15 cellular contexts compared by ENCODE assay signal in genomic region chr4:36088542-36088941, GRCh38.
DNase-seq lines count a peak whose midpoint lies in the region; ATAC-seq and TF ChIP-seq lines count a peak whose summit lies in the region.
"Had no signal": no experiment of that assay in that cellular context is flagged by ENCODE, and none has a peak within 500 bp of the region (broad histone marks: within the 10 kb centered on the region; RNA-seq: fewer than 3 reads in every experiment).

No MANE protein-coding gene starts in this region.

- intact Hi-C loops in colonic mucosa (cut with DNase I): no loop called here
- intact Hi-C loops in activated T-helper 2 cell treated with anti-CD3 and anti-CD28 coated beads, Interferon-gamma antibody, Interleukin-2, Interleukin-4, amounts not matched to agents 10 μg/mL and 5 μg/mL and 100 μg/mL, durations not matched to agents 14 hours and 24 hours and 36 hours (cut with micrococcal nuclease): no loop called here

- H3K27me3 Mint-ChIP-seq in activated T-helper 2 cell treated with anti-CD3 and anti-CD28 coated beads, Interferon-gamma antibody, Interleukin-2, Interleukin-4, amounts not matched to agents 10 μg/mL and 5 μg/mL and 100 μg/mL, durations not matched to agents 14 hours and 24 hours and 36 hours (ENCODE audit: low read depth): no peaks in the 10 kb centered on the region
- H3K27me3 Mint-ChIP-seq in stimulated activated memory B cell treated with anti-CD40 and anti-IgM and Interleukin-4, amounts not matched to agents 10 μg/mL and 1 μg/mL and 100 μg/mL, for 72 hours: no peaks in the 10 kb centered on the region
- H3K27me3 Mint-ChIP-seq: activated naive CD8-positive, alpha-beta T cell; progenitor cell of endocrine pancreas had no signal

- H3K9me3 Mint-ChIP-seq in activated T-helper 2 cell treated with anti-CD3 and anti-CD28 coated beads, Interferon-gamma antibody, Interleukin-2, Interleukin-4, amounts not matched to agents 10 μg/mL and 5 μg/mL and 100 μg/mL, durations not matched to agents 14 hours and 24 hours and 36 hours: no peaks in the 10 kb centered on the region
- H3K9me3 Mint-ChIP-seq in stimulated activated memory B cell treated with anti-CD40 and anti-IgM and Interleukin-4, amounts not matched to agents 10 μg/mL and 1 μg/mL and 100 μg/mL, for 72 hours: no peaks in the 10 kb centered on the region

- H3K4me1 ChIP-seq in SJCRH30 (no peaks in the 10 kb centered on the region), colonic mucosa (no peaks in the 10 kb centered on the region)

- H3K27ac ChIP-seq in SJCRH30 (no peak overlapping the region), temporal lobe (ENCODE audit: low read depth, low read length) (peak overlapping the region; percentile 80), colonic mucosa (no peak overlapping the region)

- H3K4me3 Mint-ChIP-seq in activated T-helper 2 cell treated with anti-CD3 and anti-CD28 coated beads, Interferon-gamma antibody, Interleukin-2, Interleukin-4, amounts not matched to agents 10 μg/mL and 5 μg/mL and 100 μg/mL, durations not matched to agents 14 hours and 24 hours and 36 hours (ENCODE audit: low read depth): no peak overlapping the region
- no peak overlapping the region for H3K4me3 Mint-ChIP-seq in stimulated activated memory B cell treated with anti-CD40 and anti-IgM and Interleukin-4, amounts not matched to agents 10 μg/mL and 1 μg/mL and 100 μg/mL, for 72 hours
- H3K4me3 Mint-ChIP-seq: activated naive CD8-positive, alpha-beta T cell had no signal

- H3K36me3 ChIP-seq in SJCRH30: no peaks in the 10 kb centered on the region
- H3K36me3 ChIP-seq in kidney epithelial cell (ENCODE audit: control insufficient read depth, insufficient read depth, low read length): no peaks in the 10 kb centered on the region
- H3K36me3 ChIP-seq in colonic mucosa: no peaks in the 10 kb centered on the region

- peak; percentile 8 for DNase-seq in NCI-H510A treated with DMSO at 0.1 percent for 48 hours (lab: John Stamatoyannopoulos, UW)
- no peak for DNase-seq in NCI-H510A (lab: John Stamatoyannopoulos, UW)
- peak; percentile 4 to 22 for DNase-seq in SJCRH30
- peak; percentile 43 for DNase-seq in kidney epithelial cell (ENCODE audit: low read depth)
- no peak for DNase-seq in colonic mucosa
- no peak for DNase-seq in activated T-helper 2 cell treated with anti-CD3 and anti-CD28 coated beads, Interferon-gamma antibody, Interleukin-2, Interleukin-4, amounts not matched to agents 10 μg/mL and 5 μg/mL and 100 μg/mL, durations not matched to agents 14 hours and 24 hours and 36 hours (ENCODE audit: low spot score)
- DNase-seq: DMS79, NCI-H2029, trophoblast cell had no signal

- H3K9ac ChIP-seq in colonic mucosa (ENCODE audit: low read depth in 2 of 2, low read length in 2 of 2): no peak overlapping the region

- H3K27ac Mint-ChIP-seq in activated T-helper 2 cell treated with anti-CD3 and anti-CD28 coated beads, Interferon-gamma antibody, Interleukin-2, Interleukin-4, amounts not matched to agents 10 μg/mL and 5 μg/mL and 100 μg/mL, durations not matched to agents 14 hours and 24 hours and 36 hours: no peak overlapping the region
- no peak overlapping the region for H3K27ac Mint-ChIP-seq in stimulated activated memory B cell treated with anti-CD40 and anti-IgM and Interleukin-4, amounts not matched to agents 10 μg/mL and 1 μg/mL and 100 μg/mL, for 72 hours
- H3K27ac Mint-ChIP-seq: activated naive CD8-positive, alpha-beta T cell; progenitor cell of endocrine pancreas had no signal

- H3K27me3 ChIP-seq in SJCRH30 (no peaks in the 10 kb centered on the region), kidney epithelial cell (ENCODE audit: control insufficient read depth, insufficient read depth, low read length) (no peaks in the 10 kb centered on the region), colonic mucosa (no peaks in the 10 kb centered on the region)

- no peak for ATAC-seq in stimulated activated memory B cell treated with anti-CD40 and anti-IgM and Interleukin-4, amounts not matched to agents 10 μg/mL and 1 μg/mL and 100 μg/mL, for 72 hours
- ATAC-seq: activated CD4-positive, CD25-positive, alpha-beta regulatory T cell treated with anti-CD3 and anti-CD28 coated beads, Interleukin-2, amount 50 U/mL, for 24 hours; K562 had no signal

- no peak for TF ChIP-seq CTCF in kidney epithelial cell (IDR thresholded peaks at IDR 0.05; ENCODE audit: insufficient read depth, low read length, poor library complexity, severe bottlenecking)
- no peak for TF ChIP-seq CTCF in colonic mucosa (IDR thresholded peaks at IDR 0.05)

- H3K36me3 Mint-ChIP-seq in activated T-helper 2 cell treated with anti-CD3 and anti-CD28 coated beads, Interferon-gamma antibody, Interleukin-2, Interleukin-4, amounts not matched to agents 10 μg/mL and 5 μg/mL and 100 μg/mL, durations not matched to agents 14 hours and 24 hours and 36 hours (ENCODE audit: low read depth): peaks cover 40% of the 10 kb centered on the region
- peaks cover 28% of the 10 kb centered on the region for H3K36me3 Mint-ChIP-seq in stimulated activated memory B cell treated with anti-CD40 and anti-IgM and Interleukin-4, amounts not matched to agents 10 μg/mL and 1 μg/mL and 100 μg/mL, for 72 hours

- H3K4me3 ChIP-seq in SJCRH30 (no peak overlapping the region), kidney epithelial cell (ENCODE audit: low read depth, low read length) (no peak overlapping the region), colonic mucosa (no peak overlapping the region)
- H3K4me3 ChIP-seq: K562 had no signal

- peaks cover 17% of the 10 kb centered on the region for H3K4me1 Mint-ChIP-seq in activated T-helper 2 cell treated with anti-CD3 and anti-CD28 coated beads, Interferon-gamma antibody, Interleukin-2, Interleukin-4, amounts not matched to agents 10 μg/mL and 5 μg/mL and 100 μg/mL, durations not matched to agents 14 hours and 24 hours and 36 hours (ENCODE audit: low read depth)
- H3K4me1 Mint-ChIP-seq in stimulated activated memory B cell treated with anti-CD40 and anti-IgM and Interleukin-4, amounts not matched to agents 10 μg/mL and 1 μg/mL and 100 μg/mL, for 72 hours: no peaks in the 10 kb centered on the region

- no peaks in the 10 kb centered on the region for H3K9me3 ChIP-seq in SJCRH30 (replicated peaks)
- H3K9me3 ChIP-seq in colonic mucosa: no peaks in the 10 kb centered on the region

Comparison
In these comparisons a context has a peak if more than half of its experiments do, and no peak if none do; other contexts are left out.
1. DNase-seq: peak in NCI-H510A treated with DMSO at 0.1 percent for 48 hours (single experiment), SJCRH30 (2 of 2) and kidney epithelial cell (single experiment); none in NCI-H510A (single experiment), colonic mucosa (single experiment) and activated T-helper 2 cell treated with anti-CD3 and anti-CD28 coated beads, Interferon-gamma antibody, Interleukin-2, Interleukin-4, amounts not matched to agents 10 μg/mL and 5 μg/mL and 100 μg/mL, durations not matched to agents 14 hours and 24 hours and 36 hours (single experiment).